ENCODE assay signal across 14 cellular contexts in genomic region chr1:196598902-196599301, GRCh38. TPM values are rescaled to one million over a fixed set of nuclear protein-coding genes. Genes with fewer than 3 reads are reported as not detected.
A peak's percentile ranks its signal among the peaks of the same experiment; 100 is the strongest.
DNase-seq lines count a peak whose midpoint lies in the region; ATAC-seq and TF ChIP-seq lines count a peak whose summit lies in the region.
"Had no signal": no experiment of that assay in that cellular context is flagged by ENCODE, and none has a peak within 500 bp of the region (broad histone marks: within the 10 kb centered on the region; RNA-seq: fewer than 3 reads in every experiment).

No MANE protein-coding gene starts in this region.

- no peak for ATAC-seq in SK-N-SH treated with all-trans-retinoic acid at 6 μM for 48 hours
- ATAC-seq: GM23338 had no signal

- DNase-seq in SK-N-SH (peak; percentile 16), NCI-H82 treated with DMSO at 0.1 percent for 48 hours (lab: John Stamatoyannopoulos, UW; ENCODE audit: unreplicated experiment) (peak; percentile 86), EL (no peak), Karpas-422 (no peak), HUDEP-2 (lab: John Stamatoyannopoulos, UW; ENCODE audit: unreplicated experiment in 76 of 76) (no peak)
- DNase-seq: CD4-positive, CD25-positive, alpha-beta regulatory T cell; DMS79; H7 had no signal

- TF ChIP-seq RAD21 in SK-N-SH (IDR thresholded peaks at IDR 0.05; ENCODE audit: low read length) (no peak), neural cell (conservative IDR thresholded peaks at IDR 0.05) (no peak)

- H3K9me3 ChIP-seq in SK-N-SH (no peaks in the 10 kb centered on the region), neural cell (ENCODE audit: low read length) (no peaks in the 10 kb centered on the region), Karpas-422 (ENCODE audit: low read length) (no peaks in the 10 kb centered on the region)
- H3K9me3 ChIP-seq: BLaER1 had no signal

- peaks cover 0 to 2% of the 10 kb centered on the region in 2 experiments; a peak in 1 of 4 replicates for H3K4me1 ChIP-seq in SK-N-SH (ENCODE audit: control insufficient read depth in 1 of 2, insufficient read depth in 2 of 2, low read depth in 1 of 2, low read length in 1 of 2)
- no peaks in the 10 kb centered on the region for H3K4me1 ChIP-seq in Karpas-422 (ENCODE audit: low read length)
- H3K4me1 ChIP-seq: BLaER1 had no signal

- POLR2A ChIA-PET in SK-N-SH (lab: Yijun Ruan, JAX): interaction anchor here (1.1 kb wide), 1 partner anchor 10 kb away, joined by 3 read pairs; the partner anchor contains the start of gene KCNT2

- H3K4me2 ChIP-seq in SK-N-SH (no peak overlapping the region), neural cell (ENCODE audit: low read length) (no peak overlapping the region), Karpas-422 (ENCODE audit: low read depth, low read length, poor library complexity, severe bottlenecking) (no peak overlapping the region)
- H3K4me2 ChIP-seq: BLaER1, GM23338 had no signal

- TF ChIP-seq CTCF in SK-N-SH (IDR thresholded peaks at IDR 0.05) (no peak), neural cell (IDR thresholded peaks at IDR 0.05; ENCODE audit: poor library complexity, severe bottlenecking) (no peak)

- H2AFZ ChIP-seq in SK-N-SH (ENCODE audit: low read depth) (no peak overlapping the region), neural cell (ENCODE audit: low read depth, low read length) (no peak overlapping the region), Karpas-422 (ENCODE audit: low read length) (no peak overlapping the region)
- H2AFZ ChIP-seq: GM23338 had no signal

- H3K9me2 ChIP-seq in SK-N-SH (no peaks in the 10 kb centered on the region), neural cell (ENCODE audit: insufficient read depth, low read length) (no peaks in the 10 kb centered on the region), Karpas-422 (replicated peaks; ENCODE audit: insufficient read depth, low read length) (no peaks in the 10 kb centered on the region)

- H3K4me3 ChIP-seq in SK-N-SH (ENCODE audit: low read depth in 2 of 2, low read length in 1 of 2): no peak overlapping the region
- H3K4me3 ChIP-seq in neural cell (ENCODE audit: low read length): no peak overlapping the region
- no peak overlapping the region for H3K4me3 ChIP-seq in Karpas-422 (ENCODE audit: low read length)
- H3K4me3 ChIP-seq: BLaER1, GM23338 had no signal

- no peaks in the 10 kb centered on the region for H3F3A ChIP-seq in SK-N-SH (replicated peaks; ENCODE audit: insufficient read depth)
- peaks cover 7% of the 10 kb centered on the region for H3F3A ChIP-seq in neural cell (ENCODE audit: insufficient read depth, low read length, poor library complexity, severe bottlenecking)

- H3K27ac ChIP-seq in SK-N-SH (ENCODE audit: low read depth in 2 of 2, low read length in 1 of 2) (no peak overlapping the region), neural cell (ENCODE audit: low read length) (no peak overlapping the region), Karpas-422 (ENCODE audit: low read length) (no peak overlapping the region)
- H3K27ac ChIP-seq: 22Rv1, BLaER1 had no signal

- no peak overlapping the region for H3K9ac ChIP-seq in SK-N-SH
- no peak overlapping the region for H3K9ac ChIP-seq in neural cell (ENCODE audit: low read length)
- H3K9ac ChIP-seq in Karpas-422 (ENCODE audit: low read length): no peak overlapping the region
- H3K9ac ChIP-seq: BLaER1 had no signal

- H4K20me1 ChIP-seq in SK-N-SH (ENCODE audit: insufficient read depth) (no peaks in the 10 kb centered on the region), neural cell (ENCODE audit: insufficient read depth) (no peaks in the 10 kb centered on the region), Karpas-422 (ENCODE audit: insufficient read depth, low read depth, low read length) (no peaks in the 10 kb centered on the region)
- H4K20me1 ChIP-seq: BLaER1 had no signal

- H3K27me3 ChIP-seq in SK-N-SH (ENCODE audit: insufficient read depth) (no peaks in the 10 kb centered on the region), neural cell (ENCODE audit: insufficient read depth, low read depth, low read length) (no peaks in the 10 kb centered on the region), Karpas-422 (ENCODE audit: low read length) (no peaks in the 10 kb centered on the region)
- H3K27me3 ChIP-seq: BLaER1 had no signal

- TF ChIP-seq EP300 in SK-N-SH (IDR thresholded peaks at IDR 0.05; ENCODE audit: borderline replicate concordance in 1 of 2, low read depth in 1 of 2, low read length in 1 of 2) (no peak), neural cell (conservative IDR thresholded peaks at IDR 0.05; ENCODE audit: poor library complexity, severe bottlenecking) (peak; percentile 55)

- no peaks in the 10 kb centered on the region for H3K79me2 ChIP-seq in SK-N-SH (ENCODE audit: insufficient read depth)
- peaks cover 10% of the 10 kb centered on the region for H3K79me2 ChIP-seq in neural cell (replicated peaks; ENCODE audit: insufficient read depth, low read length)
- no peaks in the 10 kb centered on the region for H3K79me2 ChIP-seq in Karpas-422 (ENCODE audit: low read length)

- CTCF ChIA-PET in SK-N-SH (lab: Yijun Ruan, JAX): interaction anchor here (0.5 kb wide), 1 partner anchor 29 kb away, joined by 3 read pairs; no protein-coding TSS in a partner anchor

- no peaks in the 10 kb centered on the region for H3K36me3 ChIP-seq in SK-N-SH (replicated peaks in 1 of 2; ENCODE audit: control insufficient read depth in 1 of 2, insufficient read depth in 2 of 2, low read length in 1 of 2)
- H3K36me3 ChIP-seq in neural cell (ENCODE audit: insufficient read depth, low read length): no peaks in the 10 kb centered on the region
- H3K36me3 ChIP-seq in Karpas-422 (ENCODE audit: insufficient read depth, low read length): no peaks in the 10 kb centered on the region
- H3K36me3 ChIP-seq: BLaER1 had no signal

TF ChIP-seq in SK-N-SH, 30 proteins besides CTCF, POLR2A, EP300 and RAD21:
- no peak for TF ChIP-seq TCF12 (IDR thresholded peaks at IDR 0.05)
- no peak for TF ChIP-seq PBX3 (IDR thresholded peaks at IDR 0.05)
- TF ChIP-seq GABPA (IDR thresholded peaks at IDR 0.05; ENCODE audit: low read depth): no peak

TF ChIP-seq in SK-N-SH treated with all-trans-retinoic acid at 6 μM for 48 hours, 23 proteins besides CTCF, POLR2A, EP300 and RAD21 (continues in another document):
- TF ChIP-seq ZC3H10 (CRISPR knock-in tag; IDR thresholded peaks at IDR 0.05): no peak
- TF ChIP-seq TOX (CRISPR knock-in tag; IDR thresholded peaks at IDR 0.05; ENCODE audit: borderline replicate concordance): no peak
- no peak for TF ChIP-seq RARB (CRISPR knock-in tag; IDR thresholded peaks at IDR 0.05)
- TF ChIP-seq ARNTL (CRISPR knock-in tag; IDR thresholded peaks at IDR 0.05; ENCODE audit: borderline replicate concordance, low read depth): no peak
- TF ChIP-seq ESRRG (CRISPR knock-in tag; IDR thresholded peaks at IDR 0.05): no peak
- no peak for TF ChIP-seq POU6F1 (CRISPR knock-in tag; IDR thresholded peaks at IDR 0.05; ENCODE audit: borderline replicate concordance, low read depth)

TF ChIP-seq in neural cell, 6 proteins besides CTCF, POLR2A, EP300 and RAD21:
- TF ChIP-seq POLR2AphosphoS5 (IDR thresholded peaks at IDR 0.05): peak; percentile 40
- no peak for TF ChIP-seq REST (IDR thresholded peaks at IDR 0.05; ENCODE audit: borderline replicate concordance)
- TF ChIP-seq SMC3 (conservative IDR thresholded peaks at IDR 0.05; ENCODE audit: poor library complexity): no peak

RNA-seq across cellular contexts. Expression of gene KCNT2, which starts 9.3 kb away (rescaled TPM):
- polyA plus RNA-seq in SK-N-SH (2012; rRNA removed): 0.56 and 0.99 TPM in 2 replicates
- 0.77 and 0.85 TPM in 2 replicates for polyA plus RNA-seq in SK-N-SH (2012; cell fraction: cytosol; rRNA removed)
- polyA plus RNA-seq in SK-N-SH (2012; cell fraction: nucleus; rRNA removed): 0.93 and 1.9 TPM in 2 replicates
- 19.5 and 21.4 TPM in 2 replicates for polyA plus RNA-seq in neural cell
- 30.2 and 33.9 TPM in 2 replicates for polyA minus RNA-seq in neural cell
- not detected in 2 replicates for total RNA-seq in Karpas-422 (2014; rRNA removed; shearing (Covaris generic); ENCODE audit: low replicate concordance)
- total RNA-seq: CD4-positive, CD25-positive, alpha-beta regulatory T cell; HT1080 had no signal
- polyA plus RNA-seq: CD4-positive, CD25-positive, alpha-beta regulatory T cell had no signal

RNA-seq across cellular contexts. Expression of gene CFH, which starts 52.9 kb away (rescaled TPM):
- 2.9 and 4.9 TPM in 2 replicates for polyA plus RNA-seq in SK-N-SH (2012; rRNA removed)
- 5.3 and 5.9 TPM in 2 replicates for polyA plus RNA-seq in SK-N-SH (2012; cell fraction: cytosol; rRNA removed)
- 3.0 and 6.4 TPM in 2 replicates for polyA plus RNA-seq in SK-N-SH (2012; cell fraction: nucleus; rRNA removed)
- polyA plus RNA-seq in neural cell: not detected in 2 replicates
- polyA minus RNA-seq in neural cell: 0.12 TPM in 1 of 2 replicates, not detected in the other
- total RNA-seq in Karpas-422 (2014; rRNA removed; shearing (Covaris generic); ENCODE audit: low replicate concordance): not detected in 2 replicates
- total RNA-seq: GM23338, H7 had no signal
- polyA plus RNA-seq: GM23338 had no signal

Comparison
In these comparisons a context has a peak if more than half of its experiments do, and no peak if none do; other contexts are left out.
1. DNase-seq: peak in SK-N-SH (single experiment) and NCI-H82 treated with DMSO at 0.1 percent for 48 hours (single experiment); none in EL (single experiment), Karpas-422 (single experiment) and HUDEP-2 (0 of 76).